ENCODE assay signal across 22 cellular contexts in the genomic region with DNA sequence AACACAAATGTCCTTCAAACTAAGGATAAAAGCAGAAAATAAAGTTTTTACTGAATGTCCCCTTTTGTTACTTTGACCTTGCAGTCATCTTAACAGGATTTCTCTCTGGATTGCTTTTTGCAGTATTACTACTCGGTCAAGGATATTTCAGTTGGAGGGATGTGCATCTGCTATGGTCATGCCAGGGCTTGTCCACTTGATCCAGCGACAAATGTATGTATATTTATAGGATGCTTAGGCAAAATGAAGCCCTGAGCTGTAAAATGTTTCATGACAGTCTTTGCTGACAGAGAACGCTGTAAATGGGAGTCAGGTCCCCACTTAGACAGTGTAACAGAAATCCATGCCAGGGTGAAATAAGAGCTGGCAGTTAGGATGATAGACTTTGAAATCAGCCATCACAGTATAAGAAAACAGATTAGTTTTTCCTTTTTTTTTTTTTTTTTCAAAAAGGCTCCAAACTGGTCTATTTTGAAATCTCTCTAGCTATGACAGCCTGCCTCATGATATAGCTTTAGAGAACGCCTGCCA.
"Had no signal": no experiment of that assay in that cellular context is flagged by ENCODE, and none has a peak within 500 bp of the region (broad histone marks: within the 10 kb centered on the region; RNA-seq: fewer than 3 reads in every experiment).

No MANE protein-coding gene starts in this region.

- H3K9me3 ChIP-seq: transverse colon, vagina had no signal

- H3K4me1 Mint-ChIP-seq: activated B cell treated with CpG ODN at 0.5 μM for 24 hours; activated naive CD8-positive, alpha-beta T cell treated with anti-CD3 and anti-CD28 coated beads for 36 hours; T-helper 17 cell had no signal

- H3K36me3 Mint-ChIP-seq: activated naive CD8-positive, alpha-beta T cell treated with anti-CD3 and anti-CD28 coated beads for 36 hours had no signal

- DNase-seq: activated B cell treated with CpG ODN at 0.5 μM for 24 hours; activated CD4-positive, alpha-beta T cell treated with anti-CD3 and anti-CD28 coated beads for 48 hours; activated CD8-positive, alpha-beta memory T cell treated with anti-CD3 and anti-CD28 coated beads, Interleukin-2, amount 50 U/mL, for 4 hours; activated CD8-positive, alpha-beta T cell treated with anti-CD3 and anti-CD28 coated beads, Interleukin-2, amount 10 ng/mL, durations not matched to agents 7 days and 5 days; activated gamma-delta T cell; activated naive CD8-positive, alpha-beta T cell treated with anti-CD3 and anti-CD28 coated beads for 36 hours; activated T-cell treated with anti-CD3 and anti-CD28 coated beads, Interleukin-2, amount 50 U/mL, for 48 hours; brain microvascular endothelial cell; cerebellar nuclear complex; effector CD8-positive, alpha-beta T cell; foreskin fibroblast; midbrain; nucleus accumbens; stimulated activated CD4-positive, alpha-beta T cell treated with anti-CD3 and anti-CD28 coated beads, Interleukin-15, amount 100 ng/mL, for 24 hours; stimulated activated CD4-positive, alpha-beta T cell treated with anti-CD3 and anti-CD28 coated beads, Interleukin-4, amount 100 ng/mL, for 1 hour; stimulated activated naive CD4-positive, alpha-beta T cell; substantia nigra; T-helper 17 cell; transverse colon had no signal

- H3K27ac ChIP-seq: brain microvascular endothelial cell, skin epidermis, transverse colon, vagina had no signal

- H3K36me3 ChIP-seq: brain microvascular endothelial cell, transverse colon, vagina had no signal

- H3K4me3 ChIP-seq: lung, skin epidermis, transverse colon, vagina had no signal

- H3K27me3 Mint-ChIP-seq: activated B cell treated with CpG ODN at 0.5 μM for 24 hours had no signal

- H3K4me3 Mint-ChIP-seq: activated B cell treated with CpG ODN at 0.5 μM for 24 hours; activated CD8-positive, alpha-beta T cell treated with anti-CD3 and anti-CD28 coated beads, Interleukin-2, amount 10 ng/mL, durations not matched to agents 7 days and 5 days; activated naive CD8-positive, alpha-beta T cell treated with anti-CD3 and anti-CD28 coated beads for 36 hours had no signal

- H3K27ac Mint-ChIP-seq: activated B cell treated with CpG ODN at 0.5 μM for 24 hours; activated CD8-positive, alpha-beta T cell treated with anti-CD3 and anti-CD28 coated beads, Interleukin-2, amount 10 ng/mL, durations not matched to agents 7 days and 5 days; activated naive CD8-positive, alpha-beta T cell treated with anti-CD3 and anti-CD28 coated beads for 36 hours; T-helper 17 cell had no signal

- H3K9me3 Mint-ChIP-seq: activated B cell treated with CpG ODN at 0.5 μM for 24 hours; activated naive CD8-positive, alpha-beta T cell treated with anti-CD3 and anti-CD28 coated beads for 36 hours had no signal

- H3K4me1 ChIP-seq: transverse colon had no signal

- H3K27me3 ChIP-seq: brain microvascular endothelial cell, transverse colon, vagina had no signal
